Comparison of ENCODE assay signal across 8 cellular contexts in genomic region chr14:58296731-58297130, GRCh38. TPM values are rescaled to one million over a fixed set of nuclear protein-coding genes. Genes with fewer than 3 reads are reported as not detected.
DNase-seq lines count a peak whose midpoint lies in the region; ATAC-seq and TF ChIP-seq lines count a peak whose summit lies in the region.

No MANE protein-coding gene starts in this region.

- no peak for TF ChIP-seq POLR2A in body of pancreas (IDR thresholded peaks at IDR 0.05)

- TF ChIP-seq CTCF in right atrium auricular region (IDR thresholded peaks at IDR 0.05) (no peak), body of pancreas (IDR thresholded peaks at IDR 0.05) (no peak), lower lobe of right lung (IDR thresholded peaks at IDR 0.05) (no peak)

- H3K4me3 ChIP-seq in right atrium auricular region (peak overlapping the region; percentile 72 to 78), body of pancreas (peak overlapping the region; percentile 65), lower lobe of right lung (peak overlapping the region; percentile 78)

- H3K9me3 ChIP-seq in right atrium auricular region (no peaks in the 10 kb centered on the region), body of pancreas (no peaks in the 10 kb centered on the region), lower lobe of right lung (no peaks in the 10 kb centered on the region)

- 4 to 7% methylated on average over 3 of the region's 3 CpGs for WGBS in body of pancreas, 2 donors

- DNase-seq in right atrium auricular region (ENCODE audit: low spot score) (no peak), Right ventricle myocardium inferior (ENCODE audit: missing footprints) (no peak), body of pancreas (no peak), lower lobe of right lung (no peak)
- DNase-seq in stimulated activated CD4-positive, alpha-beta T cell treated with anti-CD3 and anti-CD28 coated beads, Interleukin-4, amount 100 ng/mL, for 4 hours: no peak

- H3K27ac ChIP-seq in right atrium auricular region: peak overlapping the region; percentile 96 to 97
- peak overlapping the region; percentile 94 to 98 (median 96) for H3K27ac ChIP-seq in body of pancreas
- H3K27ac ChIP-seq in lower lobe of right lung: peak overlapping the region; percentile 93

- no peaks in the 10 kb centered on the region for H3K27me3 ChIP-seq in right atrium auricular region
- no peaks in the 10 kb centered on the region for H3K27me3 ChIP-seq in body of pancreas
- H3K27me3 ChIP-seq in lower lobe of right lung (ENCODE audit: low read depth): no peaks in the 10 kb centered on the region

- intact Hi-C loops in Right ventricle myocardium inferior (cut with DNase I): loop anchor here (2.0 kb wide), 1 partner anchor 16 kb away; no protein-coding TSS in a partner anchor
- intact Hi-C loops in body of pancreas (cut with DNase I): no loop called here
- intact Hi-C loops in lower lobe of right lung (cut with DNase I): no loop called here

- H3K36me3 ChIP-seq in right atrium auricular region (peaks cover 30% of the 10 kb centered on the region), body of pancreas (replicated peaks in 1 of 2; ENCODE audit: insufficient read depth in 1 of 2, low read depth in 2 of 2) (peaks cover 0 to 7% of the 10 kb centered on the region in 2 donors), lower lobe of right lung (peaks cover 43% of the 10 kb centered on the region)

- no peak for ATAC-seq in Right ventricle myocardium inferior
- no peak for ATAC-seq in body of pancreas
- no peak for ATAC-seq in lower lobe of right lung
- ATAC-seq in GM21526 (IDR thresholded peaks at IDR 0.05; ENCODE audit: low FRiP score, unreplicated experiment): no peak
- no peak for ATAC-seq in HG02870 (IDR thresholded peaks at IDR 0.05; ENCODE audit: unreplicated experiment)
- ATAC-seq in GM18520 (IDR thresholded peaks at IDR 0.05; ENCODE audit: unreplicated experiment): no peak

- peaks cover 0 to 44% of the 10 kb centered on the region in 2 donors for H3K4me1 ChIP-seq in right atrium auricular region
- peaks cover 16% of the 10 kb centered on the region for H3K4me1 ChIP-seq in body of pancreas
- peaks cover 62% of the 10 kb centered on the region for H3K4me1 ChIP-seq in lower lobe of right lung

RNA-seq across cellular contexts. Expression of gene ARID4A, which starts 1.6 kb away (rescaled TPM):
- 10 to 100 TPM in 1 of 2 donors, 1 to 10 TPM in 1; 9.5 to 12.7 TPM for total RNA-seq in right atrium auricular region
- 14.7 TPM for total RNA-seq in Right ventricle myocardium inferior
- 10 to 100 TPM; 23.6 to 28.3 TPM for total RNA-seq in body of pancreas
- total RNA-seq in lower lobe of right lung: 37.9 TPM

RNA-seq across cellular contexts. Expression of gene PSMA3, which starts 52.1 kb away (rescaled TPM):
- total RNA-seq in right atrium auricular region (10 to 100 TPM; 78.9 to 85.3 TPM), Right ventricle myocardium inferior (149 TPM), body of pancreas (10 to 100 TPM; 59.7 to 77.0 TPM), lower lobe of right lung (132 TPM)
